ENCODE assay signal across 8 cellular contexts in the genomic region with DNA sequence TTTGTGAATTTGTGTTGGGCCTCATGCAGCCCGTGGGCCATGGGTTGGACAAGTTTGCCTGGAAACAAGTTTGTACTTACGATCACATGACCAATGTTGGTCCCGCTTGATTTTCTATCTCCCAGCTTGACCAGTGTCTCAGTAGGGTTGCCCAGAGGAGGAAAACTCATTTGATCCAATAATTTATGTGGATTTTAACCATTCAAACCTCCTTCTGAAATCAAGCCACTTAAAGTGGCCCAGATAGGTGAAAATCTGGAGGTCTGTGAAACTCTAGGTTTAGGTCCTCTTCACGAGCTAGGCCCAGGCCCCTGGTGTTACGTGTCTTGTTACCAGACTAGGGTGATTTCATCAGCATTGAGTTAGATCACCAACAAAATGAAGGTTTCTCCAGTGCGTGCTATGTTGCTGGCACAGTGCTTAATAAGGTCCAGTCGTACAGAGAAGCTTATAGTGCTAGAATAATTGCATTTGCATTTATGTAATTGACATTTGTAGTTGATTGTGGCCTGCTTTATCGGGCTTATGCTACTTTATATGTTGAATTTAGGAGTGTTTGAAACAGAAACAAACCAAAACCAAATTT. TPM values are rescaled to one million over a fixed set of nuclear protein-coding genes. Genes with fewer than 3 reads are reported as not detected.
DNase-seq lines count a peak whose midpoint lies in the region; ATAC-seq and TF ChIP-seq lines count a peak whose summit lies in the region.

No MANE protein-coding gene starts in this region.

- no peaks in the 10 kb centered on the region for H3K27me3 ChIP-seq in CD8-positive, alpha-beta T cell (ENCODE audit: insufficient read depth, low read length)
- H3K27me3 ChIP-seq in Loucy (ENCODE audit: insufficient read depth, low read length, poor library complexity, severe bottlenecking) (peaks cover 4% of the 10 kb centered on the region), ascending aorta (no peaks in the 10 kb centered on the region)
- H3K27me3 ChIP-seq in naive thymus-derived CD4-positive, alpha-beta T cell (ENCODE audit: control insufficient read depth in 2 of 2, insufficient read depth in 2 of 2, low read length in 2 of 2): no peaks in the 10 kb centered on the region

- POLR2A ChIA-PET in CD8-positive, alpha-beta T cell (lab: Charles Lee): no interaction called here
- POLR2A ChIA-PET in naive thymus-derived CD4-positive, alpha-beta T cell (lab: Charles Lee): no interaction called here

- no peak overlapping the region for H3K4me3 ChIP-seq in CD8-positive, alpha-beta T cell (ENCODE audit: low read depth, low read length)
- peak overlapping the region; percentile 94 for H3K4me3 ChIP-seq in Loucy (ENCODE audit: low read length, poor library complexity, severe bottlenecking)
- H3K4me3 ChIP-seq in ascending aorta: peak overlapping the region in 1 of 2 donors; percentile 3
- no peak overlapping the region for H3K4me3 ChIP-seq in naive thymus-derived CD4-positive, alpha-beta T cell (ENCODE audit: low read length)

- H3K36me3 ChIP-seq in CD8-positive, alpha-beta T cell (ENCODE audit: insufficient read depth, low read length): peaks cover 3% of the 10 kb centered on the region
- H3K36me3 ChIP-seq in Loucy (ENCODE audit: insufficient read depth, low read length) (no peaks in the 10 kb centered on the region), ascending aorta (peaks cover 0 to 4% of the 10 kb centered on the region in 2 donors)
- peaks cover 0 to 8% (median 0%) of the 10 kb centered on the region in 3 experiments for H3K36me3 ChIP-seq in naive thymus-derived CD4-positive, alpha-beta T cell (ENCODE audit: control insufficient read depth in 2 of 3, insufficient read depth in 3 of 3, low read length in 3 of 3)

- H3K79me2 ChIP-seq in Loucy (ENCODE audit: insufficient read depth, low read length): peaks cover 97% of the 10 kb centered on the region

- TF ChIP-seq CTCF in CD8-positive, alpha-beta T cell (IDR thresholded peaks at IDR 0.05): no peak
- TF ChIP-seq CTCF in Loucy (conservative IDR thresholded peaks at IDR 0.05; ENCODE audit: low read length) (no peak), ascending aorta (IDR thresholded peaks at IDR 0.05) (no peak)

- H3K4me1 Mint-ChIP-seq in CD8-positive, alpha-beta T cell (ENCODE audit: low read depth): peaks cover 73% of the 10 kb centered on the region
- H3K4me1 Mint-ChIP-seq in naive thymus-derived CD4-positive, alpha-beta T cell: peaks cover 29 to 84% (median 64%) of the 10 kb centered on the region in 7 donors

- no peaks in the 10 kb centered on the region for H3K27me3 Mint-ChIP-seq in CD8-positive, alpha-beta T cell (ENCODE audit: low read depth)
- H3K27me3 Mint-ChIP-seq in naive thymus-derived CD4-positive, alpha-beta T cell: no peaks in the 10 kb centered on the region

- H3K9me3 Mint-ChIP-seq in CD8-positive, alpha-beta T cell: no peaks in the 10 kb centered on the region
- H3K9me3 Mint-ChIP-seq in naive thymus-derived CD4-positive, alpha-beta T cell: peaks cover 0 to 2% (median 0%) of the 10 kb centered on the region in 11 donors

- ATAC-seq in CD8-positive, alpha-beta T cell: no peak
- ATAC-seq in naive thymus-derived CD4-positive, alpha-beta T cell: no peak
- no peak for ATAC-seq in HG02840 (IDR thresholded peaks at IDR 0.05; ENCODE audit: low FRiP score, unreplicated experiment)

- peak in 1 of 7 experiments; percentile 22 for DNase-seq in CD8-positive, alpha-beta T cell
- no peak for DNase-seq in ascending aorta (ENCODE audit: low spot score in 2 of 2)
- DNase-seq in naive thymus-derived CD4-positive, alpha-beta T cell: no peak
- DNase-seq in HT-29 (ENCODE audit: low spot score): no peak
- DNase-seq in NCI-H1092 treated with DMSO at 0.1 percent for 48 hours (lab: John Stamatoyannopoulos, UW): no peak
- DNase-seq in kidney tubule cell (ENCODE audit: low spot score): no peak

- peak overlapping the region; percentile 54 for H3K4me3 Mint-ChIP-seq in CD8-positive, alpha-beta T cell
- peak overlapping the region; percentile 14 to 71 (median 50) for H3K4me3 Mint-ChIP-seq in naive thymus-derived CD4-positive, alpha-beta T cell

- H3F3A ChIP-seq in Loucy (ENCODE audit: low read depth): peaks cover 5% of the 10 kb centered on the region; the same call in 1 of the 2 replicates

- intact Hi-C loops in CD8-positive, alpha-beta T cell (cut with DNase I, micrococcal nuclease): loop anchor here in 1 of 2 experiments (10.0 kb wide), 1 partner anchor 1087 kb away; a partner anchor contains a TSS
- intact Hi-C loops in ascending aorta (cut with DNase I): no loop called here
- intact Hi-C loops in naive thymus-derived CD4-positive, alpha-beta T cell (cut with micrococcal nuclease): loop anchor here (1.0 kb wide), 2 partner anchors 8 to 9 kb away; no protein-coding TSS in a partner anchor

- peak overlapping the region; percentile 4 for H3K27ac ChIP-seq in CD8-positive, alpha-beta T cell (ENCODE audit: low read depth, low read length)
- peak overlapping the region; percentile 56 to 78 for H3K27ac ChIP-seq in ascending aorta
- peak overlapping the region; percentile 4 for H3K27ac ChIP-seq in naive thymus-derived CD4-positive, alpha-beta T cell (ENCODE audit: low read depth, low read length)

- H3K9me2 ChIP-seq in Loucy (replicated peaks; ENCODE audit: low read depth, low read length): no peaks in the 10 kb centered on the region

- H4K20me1 ChIP-seq in Loucy (ENCODE audit: insufficient read depth, low read length, poor library complexity, severe bottlenecking): peaks cover 91% of the 10 kb centered on the region

- peaks cover 70% of the 10 kb centered on the region for H3K4me1 ChIP-seq in CD8-positive, alpha-beta T cell (ENCODE audit: insufficient read depth, low read length)
- H3K4me1 ChIP-seq in Loucy (ENCODE audit: insufficient read depth, low read length, poor library complexity, severe bottlenecking) (peaks cover 55% of the 10 kb centered on the region), ascending aorta (peaks cover 8 to 52% of the 10 kb centered on the region in 2 donors)
- H3K4me1 ChIP-seq in naive thymus-derived CD4-positive, alpha-beta T cell (ENCODE audit: control insufficient read depth in 2 of 2, insufficient read depth in 2 of 2, low read length in 2 of 2): peaks cover 23 to 60% of the 10 kb centered on the region in 2 donors

- H2AFZ ChIP-seq in Loucy (ENCODE audit: low read length): no peak overlapping the region

- peak overlapping the region; percentile 88 for H3K27ac Mint-ChIP-seq in CD8-positive, alpha-beta T cell
- H3K27ac Mint-ChIP-seq in naive thymus-derived CD4-positive, alpha-beta T cell: peak overlapping the region in 7 of 9 donors; percentile 24 to 72 (median 32)

- CTCF ChIA-PET in CD8-positive, alpha-beta T cell (lab: Charles Lee): interaction anchor here (1.0 kb wide), 1 partner anchor 167 kb away, joined by 3 read pairs; no protein-coding TSS in a partner anchor
- CTCF ChIA-PET in naive thymus-derived CD4-positive, alpha-beta T cell (lab: Charles Lee): interaction anchor here (0.9 kb wide), 1 partner anchor 12 kb away, joined by 4 read pairs; no protein-coding TSS in a partner anchor

- peak overlapping the region; percentile 76 for H3K4me2 ChIP-seq in Loucy (ENCODE audit: low read depth, low read length, poor library complexity, severe bottlenecking)

- peak overlapping the region; percentile 15 for H3K9ac ChIP-seq in Loucy (ENCODE audit: low read depth, low read length, poor library complexity, severe bottlenecking)

- H3K9me3 ChIP-seq in CD8-positive, alpha-beta T cell (ENCODE audit: low read length): no peaks in the 10 kb centered on the region
- H3K9me3 ChIP-seq in Loucy (ENCODE audit: insufficient read depth, low read depth, low read length) (no peaks in the 10 kb centered on the region), ascending aorta (no peaks in the 10 kb centered on the region)
- H3K9me3 ChIP-seq in naive thymus-derived CD4-positive, alpha-beta T cell (ENCODE audit: control insufficient read depth in 2 of 3, low read length in 3 of 3): no peaks in the 10 kb centered on the region

- H3K36me3 Mint-ChIP-seq in CD8-positive, alpha-beta T cell: peaks cover 50% of the 10 kb centered on the region
- peaks cover 4 to 24% (median 12%) of the 10 kb centered on the region in 5 donors for H3K36me3 Mint-ChIP-seq in naive thymus-derived CD4-positive, alpha-beta T cell

RNA-seq across cellular contexts. Expression of a gene that starts 4.4 kb away (rescaled TPM):
- 100 to 1,000 TPM; 101 to 117 TPM for total RNA-seq in CD8-positive, alpha-beta T cell
- total RNA-seq in ascending aorta: 78.0 TPM
- 100 to 1,000 TPM; 180 to 435 (median 287) TPM for total RNA-seq in naive thymus-derived CD4-positive, alpha-beta T cell
- 100 to 1,000 TPM; 233 to 237 TPM for polyA plus RNA-seq in naive thymus-derived CD4-positive, alpha-beta T cell
- total RNA-seq in HT-29 (2014; rRNA removed; shearing (Covaris generic)): 32.8 and 33.6 TPM in 2 replicates

Comparison
In these comparisons a context has a peak if more than half of its experiments do, and no peak if none do; other contexts are left out.
1. H3K27ac ChIP-seq: peak in every context shown above with its lines; median percentile 67 in ascending aorta; 4 in CD8-positive, alpha-beta T cell; 4 in naive thymus-derived CD4-positive, alpha-beta T cell.